In the genomic region with DNA sequence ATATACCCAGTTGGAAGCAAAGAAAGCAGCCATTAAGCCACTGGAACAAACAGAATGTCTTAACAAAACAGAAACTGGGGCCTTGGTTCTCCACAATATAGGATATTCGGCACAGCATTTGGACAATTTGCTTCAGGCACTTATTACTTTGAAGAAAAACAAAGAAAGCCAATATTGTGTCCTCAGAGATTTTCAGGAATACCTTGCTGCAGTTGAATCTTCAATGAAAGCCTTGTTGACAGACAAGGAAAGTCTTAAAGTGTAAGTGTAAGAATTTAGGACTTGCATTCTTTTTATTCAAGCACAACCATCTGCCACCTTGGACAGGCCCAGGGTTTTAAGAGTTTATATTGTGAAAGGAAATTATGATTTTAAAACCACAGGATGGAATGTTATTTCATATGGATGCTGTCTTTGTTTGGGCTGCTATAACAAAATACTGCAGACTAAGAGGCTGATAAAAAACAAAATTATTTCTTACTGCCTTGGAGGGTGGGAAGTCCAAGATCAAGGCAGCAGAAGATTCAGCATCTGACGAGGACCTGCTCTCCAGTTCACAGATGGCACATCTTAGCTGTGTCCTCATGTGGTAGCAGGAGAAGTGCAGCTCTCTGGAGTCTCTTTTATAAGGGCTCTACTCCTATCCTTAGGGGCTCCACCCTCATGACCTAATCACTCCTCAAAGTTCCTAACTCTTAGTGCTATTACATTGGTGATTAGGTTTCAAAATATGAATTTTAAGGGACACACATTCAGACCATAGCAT, we compare ENCODE assay signal across 9 cellular contexts.
"Had no signal": no experiment of that assay in that cellular context is flagged by ENCODE, and none has a peak within 500 bp of the region (broad histone marks: within the 10 kb centered on the region; RNA-seq: fewer than 3 reads in every experiment).

No MANE protein-coding gene starts in this region.

- H3K27me3 Mint-ChIP-seq: IgD-negative memory B cell had no signal

- H3K4me3 Mint-ChIP-seq: GM23338, H9, HFFc6, IgD-negative memory B cell had no signal

- FAIRE-seq: H1, H54, HepG2 had no signal

- H3K9me3 Mint-ChIP-seq: GM23338, H9, HFFc6, IgD-negative memory B cell had no signal

- ATAC-seq: GM23338, HepG2 had no signal

- DNase-seq: H9, HCEC 1CT, HFFc6, KBM-7 had no signal

- H3K27ac Mint-ChIP-seq: GM23338, H9, HFFc6, IgD-negative memory B cell had no signal
